ENCODE assay signal across 7 cellular contexts in genomic region chr12:31731203-31731602, GRCh38. TPM values are rescaled to one million over a fixed set of nuclear protein-coding genes. Genes with fewer than 3 reads are reported as not detected.
DNase-seq lines count a peak whose midpoint lies in the region; TF ChIP-seq lines count a peak whose summit lies in the region.
"Not testable (repeated sequence)": the region's sequence is repeated elsewhere in the genome, so short reads cannot be mapped to it uniquely, and the experiment has no call there.

No MANE protein-coding gene starts in this region.

- not testable (repeated sequence) for TF ChIP-seq CTCF in HFFc6 (IDR thresholded peaks at IDR 0.05); left ventricle myocardium inferior (IDR thresholded peaks at IDR 0.05; ENCODE audit: borderline replicate concordance); prostate gland (IDR thresholded peaks at IDR 0.05)

- CTCF ChIA-PET in activated naive CD4-positive, alpha-beta T cell treated with anti-CD3 and anti-CD28 coated beads, Interleukin-2, amount 10 ng/mL, durations not matched to agents 7 days and 5 days (lab: Charles Lee): not testable (repeated sequence)

- H3K27ac ChIP-seq in cingulate gyrus (ENCODE audit: low read depth, low read length) (peak overlapping the region; percentile 86), left ventricle myocardium inferior (replicated peaks) (peak overlapping the region; percentile 99), mesodermal cell (ENCODE audit: low read depth, low read length, severe bottlenecking) (peak overlapping the region; percentile 93), prostate gland (peak overlapping the region; percentile 61 to 78), temporal lobe (ENCODE audit: low read depth, low read length) (peak overlapping the region; percentile 69)

- peaks cover 31% of the 10 kb centered on the region for H3K36me3 Mint-ChIP-seq in HFFc6 (ENCODE audit: low read depth)
- H3K36me3 Mint-ChIP-seq in activated naive CD4-positive, alpha-beta T cell treated with anti-CD3 and anti-CD28 coated beads, Interleukin-2, amount 10 ng/mL, durations not matched to agents 7 days and 5 days: peaks cover 42% of the 10 kb centered on the region

- not testable (repeated sequence) for H3K4me3 ChIP-seq in left ventricle myocardium inferior; mesodermal cell (ENCODE audit: extremely low read depth, insufficient read depth, low read length, poor library complexity, severe bottlenecking); prostate gland

- DNase-seq in HFFc6; activated naive CD4-positive, alpha-beta T cell treated with anti-CD3 and anti-CD28 coated beads, Interleukin-2, amount 10 ng/mL, durations not matched to agents 7 days and 5 days; left ventricle myocardium inferior; prostate gland (ENCODE audit: low spot score): not testable (repeated sequence)

- not testable (repeated sequence) for TF ChIP-seq POLR2A in prostate gland (IDR thresholded peaks at IDR 0.05)

- H3K4me3 Mint-ChIP-seq in HFFc6: peak overlapping the region; percentile 54
- not testable (repeated sequence) for H3K4me3 Mint-ChIP-seq in activated naive CD4-positive, alpha-beta T cell treated with anti-CD3 and anti-CD28 coated beads, Interleukin-2, amount 10 ng/mL, durations not matched to agents 7 days and 5 days

- H3K27me3 Mint-ChIP-seq in HFFc6 (ENCODE audit: insufficient read depth); activated naive CD4-positive, alpha-beta T cell treated with anti-CD3 and anti-CD28 coated beads, Interleukin-2, amount 10 ng/mL, durations not matched to agents 7 days and 5 days: not testable (repeated sequence)

- peaks cover 71% of the 10 kb centered on the region for H3K4me1 ChIP-seq in left ventricle myocardium inferior
- not testable (repeated sequence) for H3K4me1 ChIP-seq in mesodermal cell (ENCODE audit: control insufficient read depth, insufficient read depth, low read length, poor library complexity, severe bottlenecking); prostate gland (replicated peaks)

- H3K4me1 Mint-ChIP-seq in HFFc6 (ENCODE audit: low read depth): peaks cover 59% of the 10 kb centered on the region
- H3K4me1 Mint-ChIP-seq in activated naive CD4-positive, alpha-beta T cell treated with anti-CD3 and anti-CD28 coated beads, Interleukin-2, amount 10 ng/mL, durations not matched to agents 7 days and 5 days: peaks cover 53% of the 10 kb centered on the region

- H3K27ac Mint-ChIP-seq in HFFc6: peak overlapping the region; percentile 89
- H3K27ac Mint-ChIP-seq in activated naive CD4-positive, alpha-beta T cell treated with anti-CD3 and anti-CD28 coated beads, Interleukin-2, amount 10 ng/mL, durations not matched to agents 7 days and 5 days: peak overlapping the region; percentile 80

- intact Hi-C loops in left ventricle myocardium inferior (cut with micrococcal nuclease); prostate gland (cut with DNase I): not testable (repeated sequence)

- 90 to 98% methylated on average over 5 of the region's 5 CpGs for WGBS in mesodermal cell (ENCODE audit: insufficient coverage in 2 of 2), 2 experiments
- WGBS in prostate gland: 95% methylated on average over 5 of the region's 5 CpGs

- not testable (repeated sequence) for H3K27me3 ChIP-seq in left ventricle myocardium inferior (ENCODE audit: low read depth); prostate gland (replicated peaks; ENCODE audit: insufficient read depth)

- not testable (repeated sequence) for H3K36me3 ChIP-seq in left ventricle myocardium inferior; mesodermal cell (ENCODE audit: control insufficient read depth, insufficient read depth, low read length); prostate gland

- peaks cover 23% of the 10 kb centered on the region for H3K9me3 Mint-ChIP-seq in HFFc6
- peaks cover 44% of the 10 kb centered on the region for H3K9me3 Mint-ChIP-seq in activated naive CD4-positive, alpha-beta T cell treated with anti-CD3 and anti-CD28 coated beads, Interleukin-2, amount 10 ng/mL, durations not matched to agents 7 days and 5 days

- H3K9me3 ChIP-seq in left ventricle myocardium inferior (replicated peaks) (peaks cover 32% of the 10 kb centered on the region), mesodermal cell (ENCODE audit: control insufficient read depth, low read length) (peaks cover 24% of the 10 kb centered on the region)
- H3K9me3 ChIP-seq in prostate gland: not testable (repeated sequence)

RNA-seq across cellular contexts. Expression of gene AMN1, which starts 2.4 kb away (rescaled TPM):
- 1 to 10 TPM; 3.4 to 5.3 (median 4.7) TPM for total RNA-seq in HFFc6 (2021; fragmentation: NEBNext Ultra II Directional; extraction: Animal tissue kit (Norgen Biotek cat#: 25700))
- total RNA-seq in left ventricle myocardium inferior: 13.9 TPM
- 21.8 TPM for polyA plus RNA-seq in mesodermal cell (2013, experiment 1 of 2)
- 20.6 TPM for polyA plus RNA-seq in mesodermal cell (2013, experiment 2 of 2)
- total RNA-seq in prostate gland: 10 to 100 TPM; 11.9 to 31.9 TPM
- total RNA-seq in temporal lobe: 56.8 TPM
